ENCODE assay signal across 1 cellular context in the genomic region with DNA sequence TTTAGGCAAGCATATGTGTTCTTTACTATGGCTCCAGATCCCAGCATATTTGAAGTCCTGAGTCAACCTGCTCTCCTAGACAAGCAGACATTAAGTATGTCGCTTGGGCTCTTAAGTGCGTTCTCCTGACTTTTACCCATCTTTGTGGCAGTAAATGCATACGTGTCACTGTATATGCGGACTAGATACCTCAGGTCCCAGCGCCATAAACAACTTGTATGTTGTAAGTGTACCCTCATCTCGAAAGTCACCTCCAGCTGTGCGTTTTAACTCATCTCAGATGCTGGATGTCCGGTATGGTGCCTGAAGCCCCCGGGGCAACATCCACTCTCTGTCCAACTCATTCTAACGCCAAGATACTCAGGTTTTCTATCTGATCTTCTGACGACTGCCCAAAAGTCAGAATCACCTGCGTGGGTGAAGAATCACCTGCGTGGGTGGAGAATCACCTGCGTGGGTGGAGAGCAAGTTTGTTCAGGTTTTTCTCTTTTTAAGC.
TF ChIP-seq lines count a peak whose summit lies in the region.

No MANE protein-coding gene starts in this region.

TF ChIP-seq in GM23338, 12 proteins besides CTCF, POLR2A, EP300 and RAD21 (continued from another document):
- TF ChIP-seq, protein P1, sequence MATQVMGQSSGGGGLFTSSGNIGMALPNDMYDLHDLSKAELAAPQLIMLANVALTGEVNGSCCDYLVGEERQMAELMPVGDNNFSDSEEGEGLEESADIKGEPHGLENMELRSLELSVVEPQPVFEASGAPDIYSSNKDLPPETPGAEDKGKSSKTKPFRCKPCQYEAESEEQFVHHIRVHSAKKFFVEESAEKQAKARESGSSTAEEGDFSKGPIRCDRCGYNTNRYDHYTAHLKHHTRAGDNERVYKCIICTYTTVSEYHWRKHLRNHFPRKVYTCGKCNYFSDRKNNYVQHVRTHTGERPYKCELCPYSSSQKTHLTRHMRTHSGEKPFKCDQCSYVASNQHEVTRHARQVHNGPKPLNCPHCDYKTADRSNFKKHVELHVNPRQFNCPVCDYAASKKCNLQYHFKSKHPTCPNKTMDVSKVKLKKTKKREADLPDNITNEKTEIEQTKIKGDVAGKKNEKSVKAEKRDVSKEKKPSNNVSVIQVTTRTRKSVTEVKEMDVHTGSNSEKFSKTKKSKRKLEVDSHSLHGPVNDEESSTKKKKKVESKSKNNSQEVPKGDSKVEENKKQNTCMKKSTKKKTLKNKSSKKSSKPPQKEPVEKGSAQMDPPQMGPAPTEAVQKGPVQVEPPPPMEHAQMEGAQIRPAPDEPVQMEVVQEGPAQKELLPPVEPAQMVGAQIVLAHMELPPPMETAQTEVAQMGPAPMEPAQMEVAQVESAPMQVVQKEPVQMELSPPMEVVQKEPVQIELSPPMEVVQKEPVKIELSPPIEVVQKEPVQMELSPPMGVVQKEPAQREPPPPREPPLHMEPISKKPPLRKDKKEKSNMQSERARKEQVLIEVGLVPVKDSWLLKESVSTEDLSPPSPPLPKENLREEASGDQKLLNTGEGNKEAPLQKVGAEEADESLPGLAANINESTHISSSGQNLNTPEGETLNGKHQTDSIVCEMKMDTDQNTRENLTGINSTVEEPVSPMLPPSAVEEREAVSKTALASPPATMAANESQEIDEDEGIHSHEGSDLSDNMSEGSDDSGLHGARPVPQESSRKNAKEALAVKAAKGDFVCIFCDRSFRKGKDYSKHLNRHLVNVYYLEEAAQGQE (IDR thresholded peaks at IDR 0.05; ENCODE audit: unreplicated experiment), result no peak
- TF ChIP-seq STAT1 (IDR thresholded peaks at IDR 0.05; ENCODE audit: unreplicated experiment) (no peak), POLR2AphosphoS5 (IDR thresholded peaks at IDR 0.05; ENCODE audit: low read depth) (no peak), ZNF331 (CRISPR knock-in tag; IDR thresholded peaks at IDR 0.05; ENCODE audit: low read depth) (no peak), JUNB (IDR thresholded peaks at IDR 0.05; ENCODE audit: unreplicated experiment) (no peak), ZNF114 (CRISPR knock-in tag; IDR thresholded peaks at IDR 0.05) (no peak), NANOG (IDR thresholded peaks at IDR 0.05; ENCODE audit: borderline replicate concordance) (no peak), EZH2phosphoT487 (IDR thresholded peaks at IDR 0.05; ENCODE audit: unreplicated experiment) (no peak)
- TF ChIP-seq, protein P2, sequence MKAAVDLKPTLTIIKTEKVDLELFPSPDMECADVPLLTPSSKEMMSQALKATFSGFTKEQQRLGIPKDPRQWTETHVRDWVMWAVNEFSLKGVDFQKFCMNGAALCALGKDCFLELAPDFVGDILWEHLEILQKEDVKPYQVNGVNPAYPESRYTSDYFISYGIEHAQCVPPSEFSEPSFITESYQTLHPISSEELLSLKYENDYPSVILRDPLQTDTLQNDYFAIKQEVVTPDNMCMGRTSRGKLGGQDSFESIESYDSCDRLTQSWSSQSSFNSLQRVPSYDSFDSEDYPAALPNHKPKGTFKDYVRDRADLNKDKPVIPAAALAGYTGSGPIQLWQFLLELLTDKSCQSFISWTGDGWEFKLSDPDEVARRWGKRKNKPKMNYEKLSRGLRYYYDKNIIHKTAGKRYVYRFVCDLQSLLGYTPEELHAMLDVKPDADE (IDR thresholded peaks at IDR 0.05), result no peak
- TF ChIP-seq, protein P3, sequence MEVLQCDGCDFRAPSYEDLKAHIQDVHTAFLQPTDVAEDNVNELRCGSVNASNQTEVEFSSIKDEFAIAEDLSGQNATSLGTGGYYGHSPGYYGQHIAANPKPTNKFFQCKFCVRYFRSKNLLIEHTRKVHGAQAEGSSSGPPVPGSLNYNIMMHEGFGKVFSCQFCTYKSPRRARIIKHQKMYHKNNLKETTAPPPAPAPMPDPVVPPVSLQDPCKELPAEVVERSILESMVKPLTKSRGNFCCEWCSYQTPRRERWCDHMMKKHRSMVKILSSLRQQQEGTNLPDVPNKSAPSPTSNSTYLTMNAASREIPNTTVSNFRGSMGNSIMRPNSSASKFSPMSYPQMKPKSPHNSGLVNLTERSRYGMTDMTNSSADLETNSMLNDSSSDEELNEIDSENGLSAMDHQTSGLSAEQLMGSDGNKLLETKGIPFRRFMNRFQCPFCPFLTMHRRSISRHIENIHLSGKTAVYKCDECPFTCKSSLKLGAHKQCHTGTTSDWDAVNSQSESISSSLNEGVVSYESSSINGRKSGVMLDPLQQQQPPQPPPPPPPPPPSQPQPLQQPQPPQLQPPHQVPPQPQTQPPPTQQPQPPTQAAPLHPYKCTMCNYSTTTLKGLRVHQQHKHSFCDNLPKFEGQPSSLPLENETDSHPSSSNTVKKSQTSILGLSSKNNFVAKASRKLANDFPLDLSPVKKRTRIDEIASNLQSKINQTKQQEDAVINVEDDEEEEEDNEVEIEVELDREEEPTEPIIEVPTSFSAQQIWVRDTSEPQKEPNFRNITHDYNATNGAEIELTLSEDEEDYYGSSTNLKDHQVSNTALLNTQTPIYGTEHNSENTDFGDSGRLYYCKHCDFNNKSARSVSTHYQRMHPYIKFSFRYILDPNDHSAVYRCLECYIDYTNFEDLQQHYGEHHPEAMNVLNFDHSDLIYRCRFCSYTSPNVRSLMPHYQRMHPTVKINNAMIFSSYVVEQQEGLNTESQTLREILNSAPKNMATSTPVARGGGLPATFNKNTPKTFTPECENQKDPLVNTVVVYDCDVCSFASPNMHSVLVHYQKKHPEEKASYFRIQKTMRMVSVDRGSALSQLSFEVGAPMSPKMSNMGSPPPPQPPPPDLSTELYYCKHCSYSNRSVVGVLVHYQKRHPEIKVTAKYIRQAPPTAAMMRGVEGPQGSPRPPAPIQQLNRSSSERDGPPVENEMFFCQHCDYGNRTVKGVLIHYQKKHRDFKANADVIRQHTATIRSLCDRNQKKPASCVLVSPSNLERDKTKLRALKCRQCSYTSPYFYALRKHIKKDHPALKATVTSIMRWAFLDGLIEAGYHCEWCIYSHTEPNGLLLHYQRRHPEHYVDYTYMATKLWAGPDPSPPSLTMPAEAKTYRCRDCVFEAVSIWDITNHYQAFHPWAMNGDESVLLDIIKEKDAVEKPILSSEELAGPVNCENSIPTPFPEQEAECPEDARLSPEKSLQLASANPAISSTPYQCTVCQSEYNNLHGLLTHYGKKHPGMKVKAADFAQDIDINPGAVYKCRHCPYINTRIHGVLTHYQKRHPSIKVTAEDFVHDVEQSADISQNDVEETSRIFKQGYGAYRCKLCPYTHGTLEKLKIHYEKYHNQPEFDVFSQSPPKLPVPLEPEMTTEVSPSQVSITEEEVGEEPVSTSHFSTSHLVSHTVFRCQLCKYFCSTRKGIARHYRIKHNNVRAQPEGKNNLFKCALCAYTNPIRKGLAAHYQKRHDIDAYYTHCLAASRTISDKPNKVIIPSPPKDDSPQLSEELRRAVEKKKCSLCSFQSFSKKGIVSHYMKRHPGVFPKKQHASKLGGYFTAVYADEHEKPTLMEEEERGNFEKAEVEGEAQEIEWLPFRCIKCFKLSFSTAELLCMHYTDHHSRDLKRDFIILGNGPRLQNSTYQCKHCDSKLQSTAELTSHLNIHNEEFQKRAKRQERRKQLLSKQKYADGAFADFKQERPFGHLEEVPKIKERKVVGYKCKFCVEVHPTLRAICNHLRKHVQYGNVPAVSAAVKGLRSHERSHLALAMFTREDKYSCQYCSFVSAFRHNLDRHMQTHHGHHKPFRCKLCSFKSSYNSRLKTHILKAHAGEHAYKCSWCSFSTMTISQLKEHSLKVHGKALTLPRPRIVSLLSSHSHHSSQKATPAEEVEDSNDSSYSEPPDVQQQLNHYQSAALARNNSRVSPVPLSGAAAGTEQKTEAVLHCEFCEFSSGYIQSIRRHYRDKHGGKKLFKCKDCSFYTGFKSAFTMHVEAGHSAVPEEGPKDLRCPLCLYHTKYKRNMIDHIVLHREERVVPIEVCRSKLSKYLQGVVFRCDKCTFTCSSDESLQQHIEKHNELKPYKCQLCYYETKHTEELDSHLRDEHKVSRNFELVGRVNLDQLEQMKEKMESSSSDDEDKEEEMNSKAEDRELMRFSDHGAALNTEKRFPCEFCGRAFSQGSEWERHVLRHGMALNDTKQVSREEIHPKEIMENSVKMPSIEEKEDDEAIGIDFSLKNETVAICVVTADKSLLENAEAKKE (CRISPR knock-in tag; IDR thresholded peaks at IDR 0.05), result no peak
TF ChIP-seq in GM23338: peak in this region for 0.
